8 cellular contexts compared by ENCODE assay signal in genomic region chr3:33218446-33219174, GRCh38. TPM values are rescaled to one million over a fixed set of nuclear protein-coding genes. Genes with fewer than 3 reads are reported as not detected.
DNase-seq lines count a peak whose midpoint lies in the region; ATAC-seq lines count a peak whose summit lies in the region.

Gene SUSD5, minus strand, starts transcription at chr3:33218810. Its CDS starts 13 bp downstream, at chr3:33218797.

- intact Hi-C loops in CD4-positive, alpha-beta memory T cell (cut with micrococcal nuclease) = no loop called here

- POLR2A ChIA-PET in activated CD4-positive, alpha-beta T cell treated with anti-CD3 and anti-CD28 coated beads, Interleukin-2, amount 10 ng/mL, durations not matched to agents 7 days and 5 days (lab: Charles Lee) = no interaction called here
- POLR2A ChIA-PET in CD4-positive, alpha-beta memory T cell (lab: Charles Lee; ENCODE audit: partially characterized antibody) = no interaction called here

- H3K27ac ChIP-seq in CD4-positive, alpha-beta memory T cell (ENCODE audit: low read depth, low read length) = no peak within 1 kb of the TSS

- H3K36me3 Mint-ChIP-seq in activated CD4-positive, alpha-beta T cell treated with anti-CD3 and anti-CD28 coated beads, Interleukin-2, amount 10 ng/mL, durations not matched to agents 7 days and 5 days (ENCODE audit: low read depth) = no peaks in the 10 kb centered on the region
- H3K36me3 Mint-ChIP-seq in CD4-positive, alpha-beta memory T cell = no peaks in the 10 kb centered on the region

- H3K27me3 Mint-ChIP-seq in activated CD4-positive, alpha-beta T cell treated with anti-CD3 and anti-CD28 coated beads, Interleukin-2, amount 10 ng/mL, durations not matched to agents 7 days and 5 days = peaks cover 73% of the 10 kb centered on the region
- H3K27me3 Mint-ChIP-seq in CD4-positive, alpha-beta memory T cell = peaks cover 37 to 46% of the 10 kb centered on the region in 2 donors

- DNase-seq in activated CD4-positive, alpha-beta T cell treated with anti-CD3 and anti-CD28 coated beads, Interleukin-2, amount 10 ng/mL, durations not matched to agents 7 days and 5 days = no peak
- no peak for DNase-seq in activated CD4-positive, alpha-beta T cell treated with anti-CD3 and anti-CD28 coated beads, Interleukin-2, amount 50 U/mL, for 48 hours
- DNase-seq in amniotic epithelial cell (ENCODE audit: low read depth) = peak; percentile 21
- DNase-seq in stimulated activated naive CD8-positive, alpha-beta T cell treated with anti-CD3 and anti-CD28 coated beads, Interleukin-15, Interleukin-2, amounts not matched to agents 100 U/mL and 50 U/mL, for 24 hours = peak; percentile 5
- DNase-seq in GM19238 (ENCODE audit: insufficient read length, low spot score) = no peak
- DNase-seq in HUDEP-2 (lab: John Stamatoyannopoulos, UW; ENCODE audit: unreplicated experiment in 76 of 76) = no peak
- DNase-seq in CD4-positive, alpha-beta memory T cell = no peak

- no peaks in the 10 kb centered on the region for H3K27me3 ChIP-seq in CD4-positive, alpha-beta memory T cell (ENCODE audit: insufficient read depth, low read length)

- no peak within 1 kb of the TSS for H3K27ac Mint-ChIP-seq in activated CD4-positive, alpha-beta T cell treated with anti-CD3 and anti-CD28 coated beads, Interleukin-2, amount 10 ng/mL, durations not matched to agents 7 days and 5 days
- H3K27ac Mint-ChIP-seq in CD4-positive, alpha-beta memory T cell = no peak within 1 kb of the TSS

- H3K9me3 Mint-ChIP-seq in activated CD4-positive, alpha-beta T cell treated with anti-CD3 and anti-CD28 coated beads, Interleukin-2, amount 10 ng/mL, durations not matched to agents 7 days and 5 days = no peaks in the 10 kb centered on the region
- H3K9me3 Mint-ChIP-seq in CD4-positive, alpha-beta memory T cell = peaks cover 0 to 3% (median 0%) of the 10 kb centered on the region in 8 donors

- H3K4me3 Mint-ChIP-seq in activated CD4-positive, alpha-beta T cell treated with anti-CD3 and anti-CD28 coated beads, Interleukin-2, amount 10 ng/mL, durations not matched to agents 7 days and 5 days = peak within 1 kb of the TSS; percentile 5
- H3K4me3 Mint-ChIP-seq in CD4-positive, alpha-beta memory T cell = peak within 1 kb of the TSS in 2 of 8 donors; percentile 3 to 50

- no peaks in the 10 kb centered on the region for H3K9me3 ChIP-seq in iPS-18c (ENCODE audit: control insufficient read depth, insufficient read depth, low read length)
- no peaks in the 10 kb centered on the region for H3K9me3 ChIP-seq in CD4-positive, alpha-beta memory T cell (ENCODE audit: control insufficient read depth in 1 of 2, low read length in 2 of 2)

- H3K36me3 ChIP-seq in CD4-positive, alpha-beta memory T cell (ENCODE audit: insufficient read depth, low read length) = no peaks in the 10 kb centered on the region

- H3K4me3 ChIP-seq in iPS-18c (ENCODE audit: insufficient read depth, low read depth, low read length) = peak within 1 kb of the TSS; percentile 64
- no peak within 1 kb of the TSS for H3K4me3 ChIP-seq in CD4-positive, alpha-beta memory T cell (ENCODE audit: low read length in 2 of 2)

- CTCF ChIA-PET in activated CD4-positive, alpha-beta T cell treated with anti-CD3 and anti-CD28 coated beads, Interleukin-2, amount 10 ng/mL, durations not matched to agents 7 days and 5 days (lab: Charles Lee) = no interaction called here
- CTCF ChIA-PET in CD4-positive, alpha-beta memory T cell (lab: Charles Lee; ENCODE audit: partially characterized antibody) = no interaction called here

- peaks cover 9% of the 10 kb centered on the region for H3K4me1 Mint-ChIP-seq in activated CD4-positive, alpha-beta T cell treated with anti-CD3 and anti-CD28 coated beads, Interleukin-2, amount 10 ng/mL, durations not matched to agents 7 days and 5 days
- peaks cover 5 to 13% (median 9%) of the 10 kb centered on the region in 4 donors for H3K4me1 Mint-ChIP-seq in CD4-positive, alpha-beta memory T cell

- ATAC-seq in stimulated activated naive CD8-positive, alpha-beta T cell treated with anti-CD3 and anti-CD28 coated beads, Interleukin-15, Interleukin-2, amounts not matched to agents 100 U/mL and 50 U/mL, for 24 hours = no peak

- H3K4me1 ChIP-seq in CD4-positive, alpha-beta memory T cell (ENCODE audit: insufficient read depth, low read length) = no peaks in the 10 kb centered on the region

RNA-seq across cellular contexts. Expression of gene SUSD5, which starts in this region (rescaled TPM):
- not detected for total RNA-seq in activated CD4-positive, alpha-beta T cell treated with anti-CD3 and anti-CD28 coated beads, Interleukin-2, amount 10 ng/mL, durations not matched to agents 7 days and 5 days
- not detected for total RNA-seq in CD4-positive, alpha-beta memory T cell
- polyA plus RNA-seq in CD4-positive, alpha-beta memory T cell = under 1 TPM in 1 of 2 donors, not detected in 1; 0.21 TPM

Comparison
In these comparisons a context has a peak if more than half of its experiments do, and no peak if none do; other contexts are left out.
1. DNase-seq: peak in amniotic epithelial cell (single experiment) and stimulated activated naive CD8-positive, alpha-beta T cell treated with anti-CD3 and anti-CD28 coated beads, Interleukin-15, Interleukin-2, amounts not matched to agents 100 U/mL and 50 U/mL, for 24 hours (single experiment); none in activated CD4-positive, alpha-beta T cell treated with anti-CD3 and anti-CD28 coated beads, Interleukin-2, amount 10 ng/mL, durations not matched to agents 7 days and 5 days (single experiment), activated CD4-positive, alpha-beta T cell treated with anti-CD3 and anti-CD28 coated beads, Interleukin-2, amount 50 U/mL, for 48 hours (0 of 2), GM19238 (single experiment), HUDEP-2 (0 of 76) and CD4-positive, alpha-beta memory T cell (0 of 5).